In genomic region chr2:95414015-95414594, GRCh38 we compare ENCODE assay signal across 8 cellular contexts. TPM values are rescaled to one million over a fixed set of nuclear protein-coding genes. Genes with fewer than 3 reads are reported as not detected.
DNase-seq lines count a peak whose midpoint lies in the region; ATAC-seq, FAIRE-seq and TF ChIP-seq lines count a peak whose summit lies in the region.
"Not testable (repeated sequence)": the region's sequence is repeated elsewhere in the genome, so short reads cannot be mapped to it uniquely, and the experiment has no call there.

No MANE protein-coding gene starts in this region.

- CTCF ChIA-PET in A673 (lab: Charles Lee) = not testable (repeated sequence)

- not testable (repeated sequence) for H2AFZ ChIP-seq in astrocyte (ENCODE audit: low read depth, low read length)

- H3K27me3 ChIP-seq in A673 (replicated peaks; ENCODE audit: insufficient read depth, low read depth, low read length, poor library complexity); astrocyte (ENCODE audit: insufficient read depth, low read length): not testable (repeated sequence)

- not testable (repeated sequence) for H3K27ac ChIP-seq in A673 (ENCODE audit: low read depth, low read length, poor library complexity, severe bottlenecking); astrocyte (ENCODE audit: low read depth, low read length)

- not testable (repeated sequence) for H3K4me1 ChIP-seq in A673 (ENCODE audit: insufficient read depth, low read length, poor library complexity, severe bottlenecking); astrocyte (ENCODE audit: insufficient read depth, low read length)

- not testable (repeated sequence) for BruUV-seq in A673 (replicated peaks; lab: Mats Ljungman, UMichigan)

- peaks cover 10% of the 10 kb centered on the region for H3K36me3 Mint-ChIP-seq in astrocyte (ENCODE audit: low read depth, unreplicated experiment)

- POLR2A ChIA-PET in A673 (lab: Charles Lee; ENCODE audit: low non-redundant PET) = interaction anchor here (0.6 kb wide), 1 partner anchor 62 kb away, joined by 5 read pairs; no protein-coding TSS in a partner anchor

- DNase-seq in A673 (ENCODE audit: low spot score) (peak; percentile 75), NCI-H2171 (lab: John Stamatoyannopoulos, UW) (peak; percentile 40), UCSD-AML1 (lab: John Stamatoyannopoulos, UW; ENCODE audit: unreplicated experiment) (peak; percentile 66), astrocyte (ENCODE audit: low read depth) (peak; percentile 31), left ventricle myocardium superior (peak; percentile 89), putamen (ENCODE audit: low spot score) (peak; percentile 83)

- not testable (repeated sequence) for H3K27me3 Mint-ChIP-seq in astrocyte (ENCODE audit: low read depth, unreplicated experiment)

- H3K4me3 ChIP-seq in A673 (ENCODE audit: low read depth, low read length, poor library complexity, severe bottlenecking); astrocyte (ENCODE audit: insufficient read depth, low read depth, low read length): not testable (repeated sequence)

- ATAC-seq in GM18861 (IDR thresholded peaks at IDR 0.05; ENCODE audit: unreplicated experiment) (peak; percentile 76), HG03095 (IDR thresholded peaks at IDR 0.05; ENCODE audit: unreplicated experiment) (peak; percentile 76), left ventricle myocardium superior (peak; percentile 95)

- H3K9ac ChIP-seq in astrocyte (ENCODE audit: low read length) = not testable (repeated sequence)

- intact Hi-C loops in A673 (cut with micrococcal nuclease; ENCODE audit: unreplicated experiment); left ventricle myocardium superior (cut with micrococcal nuclease): not testable (repeated sequence)

- H3K4me1 Mint-ChIP-seq in astrocyte (ENCODE audit: low read depth, unreplicated experiment) = peaks cover 11% of the 10 kb centered on the region

- not testable (repeated sequence) for FAIRE-seq in astrocyte (lab: Jason Lieb, UNC)

- H3K27ac Mint-ChIP-seq in astrocyte (ENCODE audit: unreplicated experiment) = not testable (repeated sequence)

- H4K20me1 ChIP-seq in astrocyte (ENCODE audit: insufficient read depth, low read length) = not testable (repeated sequence)

- TF ChIP-seq CTCF in A673 (conservative IDR thresholded peaks at IDR 0.05; ENCODE audit: low read depth, low read length) (peak; percentile 75), astrocyte (IDR thresholded peaks at IDR 0.05; ENCODE audit: insufficient read depth, low read depth, low read length) (peak; percentile 57)

- not testable (repeated sequence) for H3K9me3 ChIP-seq in A673 (ENCODE audit: low read depth, low read length, poor library complexity, severe bottlenecking); astrocyte (ENCODE audit: insufficient read depth, low read depth, low read length)

- H3K4me2 ChIP-seq in astrocyte (ENCODE audit: low read length) = not testable (repeated sequence)

- H3K36me3 ChIP-seq in A673 (ENCODE audit: insufficient read depth, low read length, poor library complexity, severe bottlenecking); astrocyte (ENCODE audit: insufficient read depth, low read length): not testable (repeated sequence)

- not testable (repeated sequence) for H3K4me3 Mint-ChIP-seq in astrocyte (ENCODE audit: unreplicated experiment)

- H3K9me3 Mint-ChIP-seq in astrocyte (ENCODE audit: unreplicated experiment) = not testable (repeated sequence)

- H3K79me2 ChIP-seq in astrocyte (ENCODE audit: insufficient read depth, low read length) = not testable (repeated sequence)

RNA-seq across cellular contexts. Expression of gene FAHD2A, which starts 11.6 kb away (rescaled TPM):
- total RNA-seq in A673 (2021) (28.9 and 34.4 TPM in 2 replicates), astrocyte (21.9 and 23.4 TPM in 2 replicates), left ventricle myocardium superior (46.3 TPM)

Comparison
In these comparisons a context has a peak if more than half of its experiments do, and no peak if none do; other contexts are left out.
1. DNase-seq: peak in every context shown above with its lines; median percentile 89 in left ventricle myocardium superior; 83 in putamen; 75 in A673; 66 in UCSD-AML1; 40 in NCI-H2171; 31 in astrocyte.